8 cellular contexts compared by ENCODE assay signal in the genomic region with DNA sequence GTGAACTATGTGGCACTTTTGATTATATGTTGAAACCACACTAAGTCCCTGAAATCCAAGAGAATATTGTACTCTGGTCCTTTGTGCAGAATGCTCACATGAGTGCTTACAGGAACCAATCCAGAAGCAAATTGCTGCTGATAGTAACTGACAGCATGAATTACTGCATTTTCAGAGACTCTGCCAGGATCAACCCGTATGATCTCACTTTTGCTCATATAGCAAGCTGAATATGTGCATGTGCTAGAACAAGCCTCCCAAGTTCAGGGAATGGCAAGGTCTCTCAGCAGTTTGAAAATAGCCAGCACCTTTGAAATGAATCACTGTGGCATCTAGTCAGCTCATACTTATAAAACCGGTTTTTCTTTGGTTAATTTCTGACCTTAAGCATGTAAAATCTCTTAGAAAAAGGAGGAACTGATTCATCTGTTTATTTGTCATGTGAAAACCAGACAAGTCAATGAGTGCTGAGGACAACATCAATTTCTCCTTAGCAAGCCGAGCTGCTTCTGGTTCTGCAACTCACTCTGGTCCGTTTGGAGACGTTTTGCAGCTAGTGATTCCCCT.
A peak's percentile ranks its signal among the peaks of the same experiment; 100 is the strongest.
DNase-seq lines count a peak whose midpoint lies in the region; ATAC-seq and TF ChIP-seq lines count a peak whose summit lies in the region.

No MANE protein-coding gene starts in this region.

- H3K4me1 ChIP-seq in A673 (ENCODE audit: insufficient read depth, low read length, poor library complexity, severe bottlenecking), result no peaks in the 10 kb centered on the region

- H3K36me3 ChIP-seq in A673 (ENCODE audit: insufficient read depth, low read length, poor library complexity, severe bottlenecking), result no peaks in the 10 kb centered on the region

- H3K9me3 ChIP-seq in A673 (ENCODE audit: low read depth, low read length, poor library complexity, severe bottlenecking), result no peaks in the 10 kb centered on the region

- BruUV-seq in A673 (replicated peaks; lab: Mats Ljungman, UMichigan), result no TSS peak

- no peaks in the 10 kb centered on the region for H3K27me3 ChIP-seq in A673 (replicated peaks; ENCODE audit: insufficient read depth, low read depth, low read length, poor library complexity)

- DNase-seq in AG20443 (ENCODE audit: low spot score), result peak; percentile 49
- peak; percentile 32 for DNase-seq in GM20000 (ENCODE audit: low spot score)
- DNase-seq in fibroblast of the aortic adventitia (ENCODE audit: low read depth), result peak; percentile 97
- DNase-seq in DMS153 treated with DMSO at 0.1 percent for 48 hours (lab: John Stamatoyannopoulos, UW; ENCODE audit: unreplicated experiment), result no peak
- no peak for DNase-seq in D341Med (ENCODE audit: low spot score)
- no peak for DNase-seq in A673 (ENCODE audit: low spot score)
- DNase-seq in C1 segment of cervical spinal cord (lab: John Stamatoyannopoulos, UW), result no peak

- CTCF ChIA-PET in A673 (lab: Charles Lee), result no interaction called here

- ATAC-seq in HG03558 (IDR thresholded peaks at IDR 0.05; ENCODE audit: extremely low read depth, unreplicated experiment), result peak; percentile 77

- H3K4me3 ChIP-seq in fibroblast of the aortic adventitia (ENCODE audit: low read depth, low read length) (no peak overlapping the region), A673 (ENCODE audit: low read depth, low read length, poor library complexity, severe bottlenecking) (no peak overlapping the region)

- POLR2A ChIA-PET in A673 (lab: Charles Lee; ENCODE audit: low non-redundant PET), result no interaction called here

- H3K27ac ChIP-seq in A673 (ENCODE audit: low read depth, low read length, poor library complexity, severe bottlenecking), result no peak overlapping the region

- TF ChIP-seq CTCF in GM20000 (IDR thresholded peaks at IDR 0.05; ENCODE audit: extremely low read depth, missing control alignments), result no peak
- no peak for TF ChIP-seq CTCF in fibroblast of the aortic adventitia (IDR thresholded peaks at IDR 0.05; ENCODE audit: insufficient read depth, low read length)
- TF ChIP-seq CTCF in A673 (conservative IDR thresholded peaks at IDR 0.05; ENCODE audit: low read depth, low read length), result no peak

- intact Hi-C loops in A673 (cut with micrococcal nuclease; ENCODE audit: unreplicated experiment), result no loop called here

Comparison
In these comparisons a context has a peak if more than half of its experiments do, and no peak if none do; other contexts are left out.
1. DNase-seq: peak in AG20443 (single experiment), GM20000 (single experiment) and fibroblast of the aortic adventitia (single experiment); none in DMS153 treated with DMSO at 0.1 percent for 48 hours (single experiment), D341Med (single experiment), A673 (single experiment) and C1 segment of cervical spinal cord (0 of 14).